Comparison of ENCODE assay signal across 20 cellular contexts in genomic region chr9:712643-713042, GRCh38.
DNase-seq lines count a peak whose midpoint lies in the region; ATAC-seq and TF ChIP-seq lines count a peak whose summit lies in the region.
"Had no signal": no experiment of that assay in that cellular context is flagged by ENCODE, and none has a peak within 500 bp of the region (broad histone marks: within the 10 kb centered on the region; RNA-seq: fewer than 3 reads in every experiment).

No MANE protein-coding gene starts in this region.

- no peak for TF ChIP-seq CTCF in Loucy (conservative IDR thresholded peaks at IDR 0.05; ENCODE audit: low read length)
- TF ChIP-seq CTCF in chondrocyte (IDR thresholded peaks at IDR 0.05): no peak
- no peak for TF ChIP-seq CTCF in neural crest cell (conservative IDR thresholded peaks at IDR 0.05)
- no peak for TF ChIP-seq CTCF in GM10248 (IDR thresholded peaks at IDR 0.05; ENCODE audit: control extremely low read depth, extremely low read depth, low read depth, missing control alignments)
- no peak for TF ChIP-seq CTCF in left lung (IDR thresholded peaks at IDR 0.05)
- no peak for TF ChIP-seq CTCF in testis (IDR thresholded peaks at IDR 0.05)

- H3K9ac ChIP-seq in Loucy (ENCODE audit: low read depth, low read length, poor library complexity, severe bottlenecking) (peak overlapping the region; percentile 32), subcutaneous abdominal adipose tissue (ENCODE audit: low read length in 5 of 5) (peak overlapping the region in 1 of 5 donors; percentile 27)

- H3K79me2 ChIP-seq in Loucy (ENCODE audit: insufficient read depth, low read length): peaks cover 96% of the 10 kb centered on the region

- H3K9me3 Mint-ChIP-seq in chondrocyte (ENCODE audit: low read depth) (no peaks in the 10 kb centered on the region), neural crest cell (no peaks in the 10 kb centered on the region)
- H3K9me3 Mint-ChIP-seq: activated T-cell treated with anti-CD3 and anti-CD28 coated beads, Interleukin-2, amount 50 U/mL, for 24 hours; CD4-positive, CD25-positive, alpha-beta regulatory T cell had no signal

- H3K36me3 ChIP-seq in Loucy (ENCODE audit: insufficient read depth, low read length): peaks cover 13% of the 10 kb centered on the region; the same call in 1 of the 2 replicates
- peaks cover under 1 to 37% (median 30%) of the 10 kb centered on the region in 5 donors for H3K36me3 ChIP-seq in subcutaneous abdominal adipose tissue (ENCODE audit: control insufficient read depth in 5 of 5, insufficient read depth in 5 of 5, low read length in 5 of 5)
- H3K36me3 ChIP-seq in left lung: peaks cover 0 to 28% of the 10 kb centered on the region in 2 donors
- H3K36me3 ChIP-seq in testis (ENCODE audit: low read depth, missing control alignments): no peaks in the 10 kb centered on the region

- CTCF ChIA-PET in GM10248 (lab: Yijun Ruan, JAX): interaction anchor here (0.7 to 1.7 kb wide), 2 partner anchors 30 to 297 kb away, joined by 3 to 4 read pairs; no protein-coding TSS in a partner anchor

- H3K4me2 ChIP-seq in Loucy (ENCODE audit: low read depth, low read length, poor library complexity, severe bottlenecking): peak overlapping the region; percentile 99

- WGBS in testis, 2 donors: 92 to 98% methylated on average over 14 to 16 of the region's 16 CpGs

- peak overlapping the region; percentile 60 for H3K4me3 ChIP-seq in Loucy (ENCODE audit: low read length, poor library complexity, severe bottlenecking)
- peak overlapping the region in 2 of 5 donors; percentile 7 to 13 for H3K4me3 ChIP-seq in subcutaneous abdominal adipose tissue (ENCODE audit: low read depth in 1 of 5, low read length in 5 of 5)
- H3K4me3 ChIP-seq in left lung: no peak overlapping the region
- H3K4me3 ChIP-seq in testis: no peak overlapping the region
- H3K4me3 ChIP-seq: SJSA1, suprapubic skin had no signal

- H3F3A ChIP-seq in Loucy (ENCODE audit: low read depth): no peaks in the 10 kb centered on the region; the same call in 1 of the 2 replicates

- H3K27ac Mint-ChIP-seq in chondrocyte (ENCODE audit: unreplicated experiment): peak overlapping the region; percentile 34
- H3K27ac Mint-ChIP-seq in neural crest cell (ENCODE audit: unreplicated experiment): peak overlapping the region; percentile 10
- H3K27ac Mint-ChIP-seq: activated CD4-positive, alpha-beta T cell treated with anti-CD3 and anti-CD28 coated beads for 36 hours; activated T-cell treated with anti-CD3 and anti-CD28 coated beads, Interleukin-2, amount 50 U/mL, for 24 hours; CD4-positive, CD25-positive, alpha-beta regulatory T cell had no signal

- H2AFZ ChIP-seq in Loucy (ENCODE audit: low read length): no peak overlapping the region

- H3K4me1 ChIP-seq in Loucy (ENCODE audit: insufficient read depth, low read length, poor library complexity, severe bottlenecking) (peaks cover 84% of the 10 kb centered on the region), subcutaneous abdominal adipose tissue (ENCODE audit: control insufficient read depth in 5 of 5, insufficient read depth in 5 of 5, low read length in 5 of 5) (peaks cover 5 to 77% (median 57%) of the 10 kb centered on the region in 5 donors), left lung (peaks cover 4 to 22% of the 10 kb centered on the region in 2 donors), testis (peaks cover 39% of the 10 kb centered on the region)

- H3K27me3 ChIP-seq in Loucy (ENCODE audit: insufficient read depth, low read length, poor library complexity, severe bottlenecking): no peaks in the 10 kb centered on the region
- no peaks in the 10 kb centered on the region for H3K27me3 ChIP-seq in subcutaneous abdominal adipose tissue (ENCODE audit: control insufficient read depth in 5 of 5, insufficient read depth in 4 of 5, low read length in 5 of 5)
- H3K27me3 ChIP-seq in left lung: no peaks in the 10 kb centered on the region
- H3K27me3 ChIP-seq in testis: no peaks in the 10 kb centered on the region
- H3K27me3 ChIP-seq: SJSA1, suprapubic skin had no signal

- POLR2A ChIA-PET in GM10248 (lab: Yijun Ruan, JAX): no interaction called here

- H3K27ac ChIP-seq in subcutaneous abdominal adipose tissue (ENCODE audit: low read depth, low read length): peak overlapping the region; percentile 44
- no peak overlapping the region for H3K27ac ChIP-seq in left lung
- H3K27ac ChIP-seq in testis: no peak overlapping the region
- H3K27ac ChIP-seq: HL-60, SJSA1, suprapubic skin had no signal

- DNase-seq in chondrocyte (ENCODE audit: low spot score): no peak
- DNase-seq in neural crest cell (ENCODE audit: low read depth, low spot score): no peak
- DNase-seq in GM10248 (ENCODE audit: extremely low spot score): no peak
- DNase-seq in MV-4-11 (lab: John Stamatoyannopoulos, UW): no peak
- DNase-seq in left lung: no peak
- no peak for DNase-seq in testis
- DNase-seq: activated CD4-positive, alpha-beta T cell treated with anti-CD3 and anti-CD28 coated beads for 36 hours; activated naive CD4-positive, alpha-beta T cell treated with Interleukin-2 at 50 U/mL for 16 hours; activated T-cell treated with anti-CD3 and anti-CD28 coated beads, Interleukin-2, amount 50 U/mL, for 24 hours; CD4-positive, CD25-positive, alpha-beta regulatory T cell; HCEC 1CT; hippocampal formation; NCI-H1092 treated with DMSO at 0.1 percent for 48 hours; NCI-H187 treated with DMSO at 0.1 percent for 48 hours; NCI-H69 had no signal

- H3K9me3 ChIP-seq in Loucy (ENCODE audit: insufficient read depth, low read depth, low read length) (no peaks in the 10 kb centered on the region), subcutaneous abdominal adipose tissue (ENCODE audit: control insufficient read depth in 5 of 5, low read length in 5 of 5) (no peaks in the 10 kb centered on the region), left lung (no peaks in the 10 kb centered on the region), testis (no peaks in the 10 kb centered on the region)
- H3K9me3 ChIP-seq: SJSA1, suprapubic skin had no signal

- ATAC-seq in left lung: no peak
- ATAC-seq: activated CD4-positive, alpha-beta T cell treated with anti-CD3 and anti-CD28 coated beads for 36 hours had no signal

- intact Hi-C loops in left lung (cut with DNase I) (no loop called here), testis (cut with DNase I; ENCODE audit: low total_unique reads) (no loop called here)

- TF ChIP-seq POLR2A in testis (IDR thresholded peaks at IDR 0.05): no peak

- peak overlapping the region; percentile 31 for H3K4me3 Mint-ChIP-seq in chondrocyte (ENCODE audit: unreplicated experiment)
- no peak overlapping the region for H3K4me3 Mint-ChIP-seq in neural crest cell
- H3K4me3 Mint-ChIP-seq: activated CD4-positive, alpha-beta T cell treated with anti-CD3 and anti-CD28 coated beads for 36 hours; activated T-cell treated with anti-CD3 and anti-CD28 coated beads, Interleukin-2, amount 50 U/mL, for 24 hours; CD4-positive, CD25-positive, alpha-beta regulatory T cell had no signal

- H3K36me3 Mint-ChIP-seq in chondrocyte (ENCODE audit: low read depth): peaks cover 29% of the 10 kb centered on the region
- peaks cover 26% of the 10 kb centered on the region for H3K36me3 Mint-ChIP-seq in neural crest cell (ENCODE audit: low read depth)

- H3K4me1 Mint-ChIP-seq in chondrocyte (ENCODE audit: low read depth): peaks cover 84% of the 10 kb centered on the region
- H3K4me1 Mint-ChIP-seq in neural crest cell: peaks cover 40% of the 10 kb centered on the region
- H3K4me1 Mint-ChIP-seq: activated CD4-positive, alpha-beta T cell treated with anti-CD3 and anti-CD28 coated beads for 36 hours had no signal

- H3K9me2 ChIP-seq in Loucy (replicated peaks; ENCODE audit: low read depth, low read length): no peaks in the 10 kb centered on the region

- H4K20me1 ChIP-seq in Loucy (ENCODE audit: insufficient read depth, low read length, poor library complexity, severe bottlenecking): no peaks in the 10 kb centered on the region

- H3K27me3 Mint-ChIP-seq in chondrocyte (ENCODE audit: low read depth) (no peaks in the 10 kb centered on the region), neural crest cell (ENCODE audit: low read depth) (peaks cover 14% of the 10 kb centered on the region)
